ENCODE assay signal across 31 cellular contexts in the genomic region with DNA sequence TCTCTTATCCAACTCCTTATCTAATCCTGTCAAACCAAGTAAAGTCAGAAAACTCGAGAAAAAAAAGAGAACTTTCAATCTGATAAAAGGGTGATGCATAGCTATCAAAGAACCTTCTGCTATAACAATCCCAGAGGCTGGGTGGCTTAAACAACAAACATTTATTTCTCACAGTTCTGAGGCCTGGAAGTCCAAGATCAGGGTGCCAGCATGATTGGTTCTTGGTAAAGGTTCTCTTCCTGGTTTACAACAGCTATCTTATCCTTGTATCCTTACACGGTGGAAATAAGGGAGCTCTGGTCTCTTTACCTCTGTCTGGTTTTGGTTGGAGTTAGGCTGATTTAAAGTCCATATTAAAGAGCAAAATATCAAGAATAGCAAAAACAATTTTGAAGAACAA.
"Had no signal": no experiment of that assay in that cellular context is flagged by ENCODE, and none has a peak within 500 bp of the region (broad histone marks: within the 10 kb centered on the region; RNA-seq: fewer than 3 reads in every experiment).

No MANE protein-coding gene starts in this region.

- H3K9me3 ChIP-seq: Peyer's patch, SJCRH30, SK-N-SH had no signal

- H3K27me3 Mint-ChIP-seq: brain; central memory CD8-positive, alpha-beta T cell had no signal

- H3K4me1 Mint-ChIP-seq: brain had no signal

- H3K4me3 Mint-ChIP-seq: activated T-helper 1 cell treated with anti-CD3 and anti-CD28 coated beads, Interleukin-12 subunit alpha, Interleukin-12 subunit beta, Interleukin-2, Interleukin-4 antibody, amounts not matched to agents 30 ng/mL and 10 ng/mL and 1 ng/mL, durations not matched to agents 14 hours and 24 hours and 36 hours; brain; central memory CD8-positive, alpha-beta T cell; T-helper 1 cell treated with Interleukin-12 subunit alpha and Interleukin-12 subunit beta and Interleukin-4 antibody, amounts not matched to agents 30 μg/mL and 1 μg/mL, for 36 hours; WTC11 had no signal

- ATAC-seq: activated naive CD4-positive, alpha-beta T cell treated with anti-CD3 and anti-CD28 coated beads, Interleukin-2, amount 50 U/mL, for 72 hours; WTC11 had no signal

- H3K27ac Mint-ChIP-seq: activated naive CD4-positive, alpha-beta T cell treated with anti-CD3 and anti-CD28 coated beads, Interleukin-2, amount 50 U/mL, for 72 hours; activated T-helper 1 cell treated with anti-CD3 and anti-CD28 coated beads, Interleukin-12 subunit alpha, Interleukin-12 subunit beta, Interleukin-2, Interleukin-4 antibody, amounts not matched to agents 30 ng/mL and 10 ng/mL and 1 ng/mL, durations not matched to agents 14 hours and 24 hours and 36 hours; brain; T-helper 1 cell treated with Interleukin-12 subunit alpha and Interleukin-12 subunit beta and Interleukin-4 antibody, amounts not matched to agents 30 μg/mL and 1 μg/mL, for 36 hours; WTC11 had no signal

- H3K27ac ChIP-seq: Peyer's patch, RWPE1, SJCRH30 had no signal

- H3K27me3 ChIP-seq: Peyer's patch, SJCRH30 had no signal

- H3K9me3 Mint-ChIP-seq: activated naive CD4-positive, alpha-beta T cell treated with anti-CD3 and anti-CD28 coated beads, Interleukin-2, amount 50 U/mL, for 72 hours; activated T-helper 1 cell treated with anti-CD3 and anti-CD28 coated beads, Interleukin-12 subunit alpha, Interleukin-12 subunit beta, Interleukin-2, Interleukin-4 antibody, amounts not matched to agents 30 ng/mL and 10 ng/mL and 1 ng/mL, durations not matched to agents 14 hours and 24 hours and 36 hours; brain; central memory CD8-positive, alpha-beta T cell; T-helper 1 cell treated with Interleukin-12 subunit alpha and Interleukin-12 subunit beta and Interleukin-4 antibody, amounts not matched to agents 30 μg/mL and 1 μg/mL, for 36 hours; WTC11 had no signal

- H3K36me3 Mint-ChIP-seq: activated naive CD4-positive, alpha-beta T cell treated with anti-CD3 and anti-CD28 coated beads, Interleukin-2, amount 50 U/mL, for 72 hours; WTC11 had no signal

- FAIRE-seq: astrocyte had no signal

- H3K4me3 ChIP-seq: Peyer's patch, SJCRH30 had no signal

- H3K4me1 ChIP-seq: Peyer's patch, SJCRH30 had no signal

- DNase-seq: activated CD4-positive, alpha-beta T cell treated with anti-CD3 and anti-CD28 coated beads for 48 hours; activated CD4-positive, alpha-beta T cell treated with anti-CD3 and anti-CD28 coated beads, Interleukin-2, amount 50 U/mL, for 4 hours; activated CD4-positive, CD25-positive, alpha-beta regulatory T cell treated with anti-CD3 and anti-CD28 coated beads, Interleukin-2, amount 50 U/mL, for 72 hours; activated CD8-positive, alpha-beta memory T cell treated with anti-CD3 and anti-CD28 coated beads for 24 hours; activated effector memory CD4-positive, alpha-beta T cell treated with anti-CD3 and anti-CD28 coated beads, Interleukin-2, amount 50 U/mL, for 16 hours; activated naive CD4-positive, alpha-beta T cell treated with Interleukin-2 at 50 U/mL for 16 hours; amygdala; Karpas-422; MM.1S; NCI-H1105; NCI-H1436; NCI-H1694 treated with DMSO at 0.1 percent for 48 hours; NCI-H2029 treated with DMSO at 0.1 percent for 48 hours; NCI-H345; NCI-H510A; NCI-H69; NK-92 treated with Interleukin-12 subunit alpha and Interleukin-12 subunit beta, amount 100 ng/mL, for 24 hours; Peyer's patch; Right ventricle myocardium superior; SJCRH30; SK-N-SH; SW 1271; T-helper 9 cell had no signal

- H3K9ac ChIP-seq: SK-N-SH had no signal

- H3K4me2 ChIP-seq: SK-N-SH had no signal
